36 cellular contexts compared by ENCODE assay signal in genomic region chr22:24083361-24083760, GRCh38.
"Had no signal": no experiment of that assay in that cellular context is flagged by ENCODE, and none has a peak within 500 bp of the region (broad histone marks: within the 10 kb centered on the region; RNA-seq: fewer than 3 reads in every experiment).

No MANE protein-coding gene starts in this region.

- ATAC-seq: activated naive CD4-positive, alpha-beta T cell treated with anti-CD3 and anti-CD28 coated beads, Interleukin-2, amount 50 U/mL, for 72 hours; activated naive CD8-positive, alpha-beta T cell treated with anti-CD3 and anti-CD28 coated beads, Interleukin-2, amount 50 U/mL, for 24 hours; activated T-cell treated with anti-CD3 and anti-CD28 coated beads, Interleukin-2, amount 50 U/mL, for 4 hours; activated T-cell treated with anti-CD3 and anti-CD28 coated beads, Interleukin-2, amount 50 U/mL, for 72 hours; activated T-helper 17 cell treated with anti-CD3 and anti-CD28 coated beads, Interleukin-2, amount 50 U/mL, for 72 hours; body of pancreas had no signal

- H3K9me3 Mint-ChIP-seq: activated naive CD4-positive, alpha-beta T cell treated with anti-CD3 and anti-CD28 coated beads for 36 hours; activated naive CD4-positive, alpha-beta T cell treated with anti-CD3 and anti-CD28 coated beads, Interleukin-2, amount 10 ng/mL, durations not matched to agents 7 days and 5 days; activated naive CD4-positive, alpha-beta T cell treated with anti-CD3 and anti-CD28 coated beads, Interleukin-2, amount 50 U/mL, for 24 hours; activated naive CD4-positive, alpha-beta T cell treated with anti-CD3 and anti-CD28 coated beads, Interleukin-2, amount 50 U/mL, for 72 hours; activated naive CD8-positive, alpha-beta T cell treated with anti-CD3 and anti-CD28 coated beads for 36 hours; activated naive CD8-positive, alpha-beta T cell treated with anti-CD3 and anti-CD28 coated beads, Interleukin-2, amount 10 ng/mL, durations not matched to agents 7 days and 5 days; activated naive CD8-positive, alpha-beta T cell treated with anti-CD3 and anti-CD28 coated beads, Interleukin-2, amount 50 U/mL, for 24 hours; activated T-cell treated with anti-CD3 and anti-CD28 coated beads, Interleukin-2, amount 50 U/mL, for 24 hours; activated T-cell treated with anti-CD3 and anti-CD28 coated beads, Interleukin-2, amount 50 U/mL, for 4 hours; activated T-cell treated with anti-CD3 and anti-CD28 coated beads, Interleukin-2, amount 50 U/mL, for 72 hours; activated T-helper 1 cell treated with anti-CD3 and anti-CD28 coated beads, Interleukin-12 subunit alpha, Interleukin-12 subunit beta, Interleukin-2, Interleukin-4 antibody, amounts not matched to agents 30 ng/mL and 10 ng/mL and 1 ng/mL, durations not matched to agents 14 hours and 24 hours and 36 hours; activated T-helper 17 cell treated with anti-CD3 and anti-CD28 coated beads, Interleukin-2, amount 50 U/mL, for 72 hours; activated T-helper 2 cell treated with anti-CD3 and anti-CD28 coated beads, Interferon-gamma antibody, Interleukin-2, Interleukin-4, amounts not matched to agents 10 μg/mL and 5 μg/mL and 100 μg/mL, durations not matched to agents 14 hours and 24 hours and 36 hours; central memory CD8-positive, alpha-beta T cell had no signal

- H3K27me3 Mint-ChIP-seq: activated naive CD4-positive, alpha-beta T cell treated with anti-CD3 and anti-CD28 coated beads, Interleukin-2, amount 10 ng/mL, durations not matched to agents 7 days and 5 days; activated naive CD4-positive, alpha-beta T cell treated with anti-CD3 and anti-CD28 coated beads, Interleukin-2, amount 50 U/mL, for 24 hours; activated naive CD8-positive, alpha-beta T cell; activated naive CD8-positive, alpha-beta T cell treated with anti-CD3 and anti-CD28 coated beads for 36 hours; activated naive CD8-positive, alpha-beta T cell treated with anti-CD3 and anti-CD28 coated beads, Interleukin-2, amount 10 ng/mL, durations not matched to agents 7 days and 5 days; activated naive CD8-positive, alpha-beta T cell treated with anti-CD3 and anti-CD28 coated beads, Interleukin-2, amount 50 U/mL, for 24 hours; activated T-cell treated with anti-CD3 and anti-CD28 coated beads, Interleukin-2, amount 50 U/mL, for 24 hours; activated T-helper 17 cell treated with anti-CD3 and anti-CD28 coated beads, Interleukin-2, amount 50 U/mL, for 72 hours; central memory CD8-positive, alpha-beta T cell had no signal

- H3K4me1 Mint-ChIP-seq: activated naive CD4-positive, alpha-beta T cell treated with anti-CD3 and anti-CD28 coated beads, Interleukin-2, amount 10 ng/mL, durations not matched to agents 7 days and 5 days; activated naive CD4-positive, alpha-beta T cell treated with anti-CD3 and anti-CD28 coated beads, Interleukin-2, amount 50 U/mL, for 24 hours; activated naive CD8-positive, alpha-beta T cell treated with anti-CD3 and anti-CD28 coated beads for 36 hours; activated naive CD8-positive, alpha-beta T cell treated with anti-CD3 and anti-CD28 coated beads, Interleukin-2, amount 10 ng/mL, durations not matched to agents 7 days and 5 days; activated naive CD8-positive, alpha-beta T cell treated with anti-CD3 and anti-CD28 coated beads, Interleukin-2, amount 50 U/mL, for 24 hours; activated T-helper 17 cell treated with anti-CD3 and anti-CD28 coated beads, Interleukin-2, amount 50 U/mL, for 72 hours; brain; central memory CD8-positive, alpha-beta T cell had no signal

- H3K27ac Mint-ChIP-seq: activated naive CD4-positive, alpha-beta T cell treated with anti-CD3 and anti-CD28 coated beads for 36 hours; activated naive CD4-positive, alpha-beta T cell treated with anti-CD3 and anti-CD28 coated beads, Interleukin-2, amount 50 U/mL, for 24 hours; activated naive CD4-positive, alpha-beta T cell treated with anti-CD3 and anti-CD28 coated beads, Interleukin-2, amount 50 U/mL, for 72 hours; activated naive CD8-positive, alpha-beta T cell; activated naive CD8-positive, alpha-beta T cell treated with anti-CD3 and anti-CD28 coated beads for 36 hours; activated naive CD8-positive, alpha-beta T cell treated with anti-CD3 and anti-CD28 coated beads, Interleukin-2, amount 10 ng/mL, durations not matched to agents 7 days and 5 days; activated naive CD8-positive, alpha-beta T cell treated with anti-CD3 and anti-CD28 coated beads, Interleukin-2, amount 50 U/mL, for 24 hours; activated T-cell treated with anti-CD3 and anti-CD28 coated beads, Interleukin-2, amount 50 U/mL, for 24 hours; activated T-cell treated with anti-CD3 and anti-CD28 coated beads, Interleukin-2, amount 50 U/mL, for 72 hours; activated T-helper 1 cell treated with anti-CD3 and anti-CD28 coated beads, Interleukin-12 subunit alpha, Interleukin-12 subunit beta, Interleukin-2, Interleukin-4 antibody, amounts not matched to agents 30 ng/mL and 10 ng/mL and 1 ng/mL, durations not matched to agents 14 hours and 24 hours and 36 hours; activated T-helper 17 cell treated with anti-CD3 and anti-CD28 coated beads, Interleukin-2, amount 50 U/mL, for 72 hours; activated T-helper 2 cell treated with anti-CD3 and anti-CD28 coated beads, Interferon-gamma antibody, Interleukin-2, Interleukin-4, amounts not matched to agents 10 μg/mL and 5 μg/mL and 100 μg/mL, durations not matched to agents 14 hours and 24 hours and 36 hours; brain had no signal

- H3K9me3 ChIP-seq: adrenal gland, ascending aorta, body of pancreas, breast epithelium had no signal

- H3K4me3 Mint-ChIP-seq: activated naive CD4-positive, alpha-beta T cell treated with anti-CD3 and anti-CD28 coated beads for 36 hours; activated naive CD4-positive, alpha-beta T cell treated with anti-CD3 and anti-CD28 coated beads, Interleukin-2, amount 10 ng/mL, durations not matched to agents 7 days and 5 days; activated naive CD4-positive, alpha-beta T cell treated with anti-CD3 and anti-CD28 coated beads, Interleukin-2, amount 50 U/mL, for 24 hours; activated naive CD8-positive, alpha-beta T cell; activated naive CD8-positive, alpha-beta T cell treated with anti-CD3 and anti-CD28 coated beads for 36 hours; activated naive CD8-positive, alpha-beta T cell treated with anti-CD3 and anti-CD28 coated beads, Interleukin-2, amount 10 ng/mL, durations not matched to agents 7 days and 5 days; activated naive CD8-positive, alpha-beta T cell treated with anti-CD3 and anti-CD28 coated beads, Interleukin-2, amount 50 U/mL, for 24 hours; activated T-cell treated with anti-CD3 and anti-CD28 coated beads, Interleukin-2, amount 50 U/mL, for 24 hours; activated T-cell treated with anti-CD3 and anti-CD28 coated beads, Interleukin-2, amount 50 U/mL, for 4 hours; activated T-cell treated with anti-CD3 and anti-CD28 coated beads, Interleukin-2, amount 50 U/mL, for 72 hours; activated T-helper 1 cell treated with anti-CD3 and anti-CD28 coated beads, Interleukin-12 subunit alpha, Interleukin-12 subunit beta, Interleukin-2, Interleukin-4 antibody, amounts not matched to agents 30 ng/mL and 10 ng/mL and 1 ng/mL, durations not matched to agents 14 hours and 24 hours and 36 hours; activated T-helper 17 cell treated with anti-CD3 and anti-CD28 coated beads, Interleukin-2, amount 50 U/mL, for 72 hours; brain; central memory CD8-positive, alpha-beta T cell had no signal

- H3K27ac ChIP-seq: adrenal gland, ascending aorta, body of pancreas, brain microvascular endothelial cell, breast epithelium, cardiac muscle cell had no signal

- H3K4me3 ChIP-seq: adrenal gland, ascending aorta, body of pancreas, breast epithelium, cardiac muscle cell had no signal

- H3K27me3 ChIP-seq: adrenal gland, ascending aorta, body of pancreas, brain microvascular endothelial cell, breast epithelium, cardiac muscle cell had no signal

- H3K4me1 ChIP-seq: adrenal gland, ascending aorta, body of pancreas, breast epithelium had no signal

- DNase-seq: activated effector memory CD4-positive, alpha-beta T cell treated with Interleukin-2 at 50 U/mL for 16 hours; activated gamma-delta T cell; activated gamma-delta T cell treated with Interleukin-2 at 50 U/mL for 16 hours; activated naive CD4-positive, alpha-beta T cell; activated naive CD4-positive, alpha-beta T cell treated with anti-CD3 and anti-CD28 coated beads for 36 hours; activated naive CD4-positive, alpha-beta T cell treated with anti-CD3 and anti-CD28 coated beads, Interleukin-2, amount 10 ng/mL, durations not matched to agents 7 days and 5 days; activated naive CD4-positive, alpha-beta T cell treated with anti-CD3 and anti-CD28 coated beads, Interleukin-2, amount 50 U/mL, for 16 hours; activated naive CD4-positive, alpha-beta T cell treated with Interleukin-2 at 50 U/mL for 16 hours; activated naive CD8-positive, alpha-beta T cell treated with anti-CD3 and anti-CD28 coated beads for 36 hours; activated naive CD8-positive, alpha-beta T cell treated with anti-CD3 and anti-CD28 coated beads, Interleukin-2, amount 10 ng/mL, durations not matched to agents 7 days and 5 days; activated naive CD8-positive, alpha-beta T cell treated with anti-CD3 and anti-CD28 coated beads, Interleukin-2, amount 50 U/mL, for 24 hours; activated T-cell treated with anti-CD3 and anti-CD28 coated beads, Interleukin-2, amount 50 U/mL, for 1 hour; activated T-cell treated with anti-CD3 and anti-CD28 coated beads, Interleukin-2, amount 50 U/mL, for 24 hours; activated T-cell treated with anti-CD3 and anti-CD28 coated beads, Interleukin-2, amount 50 U/mL, for 4 hours; activated T-cell treated with anti-CD3 and anti-CD28 coated beads, Interleukin-2, amount 50 U/mL, for 48 hours; activated T-cell treated with anti-CD3 and anti-CD28 coated beads, Interleukin-2, amount 50 U/mL, for 72 hours; adrenal gland; amniotic stem cell; amygdala; anterior cingulate cortex; body of pancreas; brain microvascular endothelial cell; caudate nucleus; central memory CD4-positive, alpha-beta T cell; cerebellar nuclear complex had no signal
